In genomic region chr15:71434774-71435173, GRCh38 we compare ENCODE assay signal across 19 cellular contexts.
DNase-seq lines count a peak whose midpoint lies in the region; ATAC-seq and TF ChIP-seq lines count a peak whose summit lies in the region.
"Had no signal": no experiment of that assay in that cellular context is flagged by ENCODE, and none has a peak within 500 bp of the region (broad histone marks: within the 10 kb centered on the region; RNA-seq: fewer than 3 reads in every experiment).

No MANE protein-coding gene starts in this region.

- H3K9me3 ChIP-seq in HEK293 (ENCODE audit: control insufficient read depth, insufficient read depth, low read depth, low read length): no peaks in the 10 kb centered on the region
- no peaks in the 10 kb centered on the region for H3K9me3 ChIP-seq in RWPE2 (ENCODE audit: severe bottlenecking)
- H3K9me3 ChIP-seq: BLaER1 treated with 17β-estradiol and CSF1 and Interleukin-3, amounts not matched to agents 10 nM and 100 nM; SJSA1 had no signal

- ATAC-seq in RWPE2 (ENCODE audit: low read depth): peak; percentile 13; the same call in 1 of the 3 replicates
- no peak for ATAC-seq in GM21529 (IDR thresholded peaks at IDR 0.05; ENCODE audit: unreplicated experiment)
- ATAC-seq in activated CD8-positive, alpha-beta memory T cell treated with anti-CD3 and anti-CD28 coated beads, Interleukin-2, amount 10 ng/mL, durations not matched to agents 7 days and 5 days: no peak
- ATAC-seq: CD8-positive, alpha-beta T cell; K562 had no signal

- H3K4me1 ChIP-seq in HEK293 (ENCODE audit: control insufficient read depth, insufficient read depth, low read length) (peaks cover 9% of the 10 kb centered on the region), RWPE2 (ENCODE audit: insufficient read depth, poor library complexity, severe bottlenecking) (peaks cover 36% of the 10 kb centered on the region)
- H3K4me1 ChIP-seq: BLaER1 treated with 17β-estradiol and CSF1 and Interleukin-3, amounts not matched to agents 10 nM and 100 nM had no signal

- no peak overlapping the region for H3K27ac ChIP-seq in HEK293 (ENCODE audit: extremely low read depth, low read depth, low read length)
- peak overlapping the region; percentile 88 for H3K27ac ChIP-seq in RWPE2 (ENCODE audit: poor library complexity, severe bottlenecking)
- H3K27ac ChIP-seq: BLaER1 treated with 17β-estradiol and CSF1 and Interleukin-3, amounts not matched to agents 10 nM and 100 nM; SJSA1 had no signal

- no peak overlapping the region for H3K4me3 ChIP-seq in HEK293 (ENCODE audit: low read depth, low read length)
- no peak overlapping the region for H3K4me3 ChIP-seq in RWPE2 (ENCODE audit: severe bottlenecking)
- H3K4me3 ChIP-seq: BLaER1 treated with 17β-estradiol and CSF1 and Interleukin-3, amounts not matched to agents 10 nM and 100 nM; K562; SJSA1 had no signal

- H3K36me3 Mint-ChIP-seq in nephron progenitor cell (ENCODE audit: low read depth): peaks cover 14% of the 10 kb centered on the region
- no peaks in the 10 kb centered on the region for H3K36me3 Mint-ChIP-seq in activated CD8-positive, alpha-beta memory T cell treated with anti-CD3 and anti-CD28 coated beads, Interleukin-2, amount 10 ng/mL, durations not matched to agents 7 days and 5 days
- H3K36me3 Mint-ChIP-seq: CD8-positive, alpha-beta T cell had no signal

- TF ChIP-seq CTCF in HEK293 (tag by site-specific recombination; IDR thresholded peaks at IDR 0.05) (no peak), RWPE2 (IDR thresholded peaks at IDR 0.05; ENCODE audit: poor library complexity, severe bottlenecking) (no peak), nephron progenitor cell (IDR thresholded peaks at IDR 0.05) (no peak)

- peak overlapping the region; percentile 46 for H3K27ac Mint-ChIP-seq in nephron progenitor cell
- no peak overlapping the region for H3K27ac Mint-ChIP-seq in activated CD8-positive, alpha-beta memory T cell treated with anti-CD3 and anti-CD28 coated beads, Interleukin-2, amount 10 ng/mL, durations not matched to agents 7 days and 5 days
- H3K27ac Mint-ChIP-seq: CD8-positive, alpha-beta T cell had no signal

- DNase-seq in EH (ENCODE audit: low read depth): peak; percentile 13
- no peak for DNase-seq in RWPE2 (ENCODE audit: low spot score)
- no peak for DNase-seq in nephron progenitor cell
- no peak for DNase-seq in activated T-cell treated with anti-CD3 and anti-CD28 coated beads, Interleukin-2, amount 50 U/mL, for 48 hours
- DNase-seq in stimulated activated CD4-positive, alpha-beta T cell treated with anti-CD3 and anti-CD28 coated beads, Interleukin-2, amount 100 ng/mL, for 24 hours: no peak
- no peak for DNase-seq in activated CD8-positive, alpha-beta memory T cell treated with anti-CD3 and anti-CD28 coated beads, Interleukin-2, amount 10 ng/mL, durations not matched to agents 7 days and 5 days
- DNase-seq: CD8-positive, alpha-beta T cell; DMS53; NCI-H1694 treated with DMSO at 0.1 percent for 48 hours; NCI-H2107; NCI-H510A treated with DMSO at 0.1 percent for 48 hours; NCI-H774; OCI-M1; SW 1271 had no signal

- POLR2A ChIA-PET in HEK293 (lab: Yijun Ruan, JAX): no interaction called here

- H3K36me3 ChIP-seq in HEK293 (ENCODE audit: control insufficient read depth in 2 of 2, insufficient read depth in 1 of 2, low read length in 2 of 2) (no peaks in the 10 kb centered on the region), RWPE2 (ENCODE audit: low read depth) (peaks cover 26% of the 10 kb centered on the region)
- H3K36me3 ChIP-seq: BLaER1 treated with 17β-estradiol and CSF1 and Interleukin-3, amounts not matched to agents 10 nM and 100 nM; SJSA1 had no signal

- peaks cover 18% of the 10 kb centered on the region for H3K9me3 Mint-ChIP-seq in nephron progenitor cell
- H3K9me3 Mint-ChIP-seq in activated CD8-positive, alpha-beta memory T cell treated with anti-CD3 and anti-CD28 coated beads, Interleukin-2, amount 10 ng/mL, durations not matched to agents 7 days and 5 days (ENCODE audit: low read depth): no peaks in the 10 kb centered on the region

- peaks cover 4% of the 10 kb centered on the region for H3K27me3 Mint-ChIP-seq in nephron progenitor cell (ENCODE audit: low read depth, poor library complexity)
- peaks cover 6% of the 10 kb centered on the region for H3K27me3 Mint-ChIP-seq in activated CD8-positive, alpha-beta memory T cell treated with anti-CD3 and anti-CD28 coated beads, Interleukin-2, amount 10 ng/mL, durations not matched to agents 7 days and 5 days

- peaks cover 20% of the 10 kb centered on the region for H3K4me1 Mint-ChIP-seq in nephron progenitor cell
- H3K4me1 Mint-ChIP-seq in activated CD8-positive, alpha-beta memory T cell treated with anti-CD3 and anti-CD28 coated beads, Interleukin-2, amount 10 ng/mL, durations not matched to agents 7 days and 5 days: no peaks in the 10 kb centered on the region

- H3K27me3 ChIP-seq in RWPE2 (ENCODE audit: insufficient read depth, poor library complexity, severe bottlenecking): no peaks in the 10 kb centered on the region
- H3K27me3 ChIP-seq: BLaER1 treated with 17β-estradiol and CSF1 and Interleukin-3, amounts not matched to agents 10 nM and 100 nM; SJSA1 had no signal

- CTCF ChIA-PET in HEK293 (lab: Yijun Ruan, JAX): interaction anchor here (0.7 to 2.4 kb wide), 7 partner anchors 9 to 366 kb away, joined by 3 to 6 read pairs (median 3); no protein-coding TSS in a partner anchor
- CTCF ChIA-PET in activated CD8-positive, alpha-beta memory T cell treated with anti-CD3 and anti-CD28 coated beads, Interleukin-2, amount 10 ng/mL, durations not matched to agents 7 days and 5 days (lab: Charles Lee): interaction anchor here (1.2 kb wide), 1 partner anchor 48 kb away, joined by 3 read pairs; no protein-coding TSS in a partner anchor

- no peak overlapping the region for H3K4me3 Mint-ChIP-seq in nephron progenitor cell
- H3K4me3 Mint-ChIP-seq in activated CD8-positive, alpha-beta memory T cell treated with anti-CD3 and anti-CD28 coated beads, Interleukin-2, amount 10 ng/mL, durations not matched to agents 7 days and 5 days: no peak overlapping the region
- H3K4me3 Mint-ChIP-seq: CD8-positive, alpha-beta T cell had no signal

TF ChIP-seq in HEK293, 187 proteins besides CTCF, POLR2A, EP300 and RAD21:
- TF ChIP-seq ZNF223 (tag by site-specific recombination; IDR thresholded peaks at IDR 0.05) (no peak), SP2 (tag by site-specific recombination; IDR thresholded peaks at IDR 0.05) (no peak), ZNF350 (tag by site-specific recombination; IDR thresholded peaks at IDR 0.05) (peak; percentile 79; the same call in 1 of the 2 replicates)
